Comparison of ENCODE assay signal across 31 cellular contexts in the genomic region with DNA sequence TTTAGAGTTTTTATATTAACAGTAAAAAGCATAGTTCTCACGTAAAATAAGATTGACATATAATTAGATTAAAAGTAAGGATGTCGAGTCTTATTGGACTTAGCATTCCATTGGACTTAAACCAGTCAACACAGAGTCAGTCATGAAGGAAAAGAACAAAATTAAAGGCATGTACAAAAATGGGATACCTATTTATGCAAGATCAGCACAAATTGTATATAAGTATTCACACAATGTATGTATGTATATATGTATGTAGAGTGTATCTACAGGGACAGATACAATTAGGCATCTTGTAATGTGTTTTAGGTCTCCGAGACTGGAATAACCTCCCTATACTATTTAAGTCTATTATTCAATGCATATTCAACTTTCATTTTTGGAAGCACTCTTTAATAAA.
"Had no signal": no experiment of that assay in that cellular context is flagged by ENCODE, and none has a peak within 500 bp of the region (broad histone marks: within the 10 kb centered on the region; RNA-seq: fewer than 3 reads in every experiment).

No MANE protein-coding gene starts in this region.

- H2AFZ ChIP-seq: neural progenitor cell, parathyroid adenoma had no signal

- H3K27me3 ChIP-seq: neural progenitor cell, ovary, spleen, suprapubic skin, testis, tibial artery, transverse colon, upper lobe of right lung, uterus had no signal

- H3K9me3 Mint-ChIP-seq: nephron; stimulated activated memory B cell treated with anti-CD40 and anti-IgM and Interleukin-4, amounts not matched to agents 10 μg/mL and 1 μg/mL and 100 μg/mL, for 72 hours had no signal

- H3K36me3 ChIP-seq: neural progenitor cell, ovary, spleen, suprapubic skin, tibial artery, transverse colon, upper lobe of right lung, uterus had no signal

- H3K4me3 ChIP-seq: neural progenitor cell, ovary, psoas muscle, skin epidermis, smooth muscle cell, spleen, suprapubic skin, testis, tibial artery, transverse colon, upper lobe of right lung, uterus had no signal

- DNase-seq: natural killer cell; occipital lobe; ovary; posterior cingulate gyrus; psoas muscle; right cardiac atrium; spleen; stimulated activated CD4-positive, alpha-beta T cell treated with anti-CD3 and anti-CD28 coated beads, Interleukin-12 subunit alpha, Interleukin-12 subunit beta, amount 100 ng/mL, for 4 hours; stimulated activated CD4-positive, alpha-beta T cell treated with anti-CD3 and anti-CD28 coated beads, Interleukin-1b, Interleukin-23, amount 100 ng/mL, for 48 hours; stimulated activated CD4-positive, alpha-beta T cell treated with anti-CD3 and anti-CD28 coated beads, Interleukin-4, amount 100 ng/mL, for 1 hour; stimulated activated CD4-positive, alpha-beta T cell treated with anti-CD3 and anti-CD28 coated beads, Interleukin-4, amount 100 ng/mL, for 4 hours; stimulated activated CD8-positive, alpha-beta memory T cell treated with anti-CD3 and anti-CD28 coated beads, Interleukin-4, amount 100 ng/mL, for 48 hours; stimulated activated naive CD4-positive, alpha-beta T cell; stimulated activated naive CD8-positive, alpha-beta T cell treated with anti-CD3 and anti-CD28 coated beads, Interleukin-15, amount 100 ng/mL, for 72 hours; stimulated activated naive CD8-positive, alpha-beta T cell treated with anti-CD3 and anti-CD28 coated beads, Interleukin-15, Interleukin-2, amounts not matched to agents 100 U/mL and 50 U/mL, for 24 hours; substantia nigra; testis; tibial artery; transverse colon; upper lobe of right lung; uterus had no signal

- H3K9ac ChIP-seq: neural progenitor cell, parathyroid adenoma had no signal

- ATAC-seq: natural killer cell; psoas muscle; right cardiac atrium; sciatic nerve; stimulated activated memory B cell treated with anti-CD40 and anti-IgM and Interleukin-4, amounts not matched to agents 10 μg/mL and 1 μg/mL and 100 μg/mL, for 72 hours; stimulated activated naive CD8-positive, alpha-beta T cell treated with anti-CD3 and anti-CD28 coated beads, Interleukin-15, amount 100 ng/mL, for 72 hours; stimulated activated naive CD8-positive, alpha-beta T cell treated with anti-CD3 and anti-CD28 coated beads, Interleukin-15, Interleukin-2, amounts not matched to agents 100 U/mL and 50 U/mL, for 24 hours; upper lobe of right lung had no signal

- H3K27ac Mint-ChIP-seq: nephron; neural progenitor cell; progenitor cell of endocrine pancreas; stimulated activated memory B cell treated with anti-CD40 and anti-IgM and Interleukin-4, amounts not matched to agents 10 μg/mL and 1 μg/mL and 100 μg/mL, for 72 hours; stimulated activated naive CD8-positive, alpha-beta T cell treated with anti-CD3 and anti-CD28 coated beads, Interleukin-15, amount 100 ng/mL, for 72 hours; type B pancreatic cell had no signal

- H3K9me3 ChIP-seq: ovary, psoas muscle, spleen, suprapubic skin, testis, tibial artery, transverse colon, upper lobe of right lung, uterus had no signal

- H3K36me3 Mint-ChIP-seq: natural killer cell; neural progenitor cell; stimulated activated memory B cell treated with anti-CD40 and anti-IgM and Interleukin-4, amounts not matched to agents 10 μg/mL and 1 μg/mL and 100 μg/mL, for 72 hours had no signal

- H3K27ac ChIP-seq: neural progenitor cell, ovary, parathyroid adenoma, psoas muscle, skin epidermis, spleen, suprapubic skin, testis, tibial artery, transverse colon, upper lobe of right lung, uterus had no signal

- H3K4me3 Mint-ChIP-seq: natural killer cell; nephron; neural progenitor cell; stimulated activated memory B cell treated with anti-CD40 and anti-IgM and Interleukin-4, amounts not matched to agents 10 μg/mL and 1 μg/mL and 100 μg/mL, for 72 hours; stimulated activated naive CD8-positive, alpha-beta T cell treated with anti-CD3 and anti-CD28 coated beads, Interleukin-15, amount 100 ng/mL, for 72 hours; type B pancreatic cell had no signal

- H3K4me2 ChIP-seq: neural progenitor cell, smooth muscle cell had no signal

- H3K4me1 ChIP-seq: parathyroid adenoma, psoas muscle, suprapubic skin, testis, tibial artery, transverse colon, upper lobe of right lung, uterus had no signal

- H3K27me3 Mint-ChIP-seq: progenitor cell of endocrine pancreas; stimulated activated memory B cell treated with anti-CD40 and anti-IgM and Interleukin-4, amounts not matched to agents 10 μg/mL and 1 μg/mL and 100 μg/mL, for 72 hours; stimulated activated naive CD8-positive, alpha-beta T cell treated with anti-CD3 and anti-CD28 coated beads, Interleukin-15, amount 100 ng/mL, for 72 hours; type B pancreatic cell had no signal
